8 cellular contexts compared by ENCODE assay signal in genomic region chrX:120244395-120244734, GRCh38. TPM values are rescaled to one million over a fixed set of nuclear protein-coding genes. Genes with fewer than 3 reads are reported as not detected.
DNase-seq lines count a peak whose midpoint lies in the region; ATAC-seq, FAIRE-seq and TF ChIP-seq lines count a peak whose summit lies in the region.

No MANE protein-coding gene starts in this region.

- H3K9ac ChIP-seq in kidney (ENCODE audit: low read length in 2 of 2), result peak overlapping the region; percentile 78 to 80

- peaks cover 14% of the 10 kb centered on the region for H3K4me1 Mint-ChIP-seq in CD14-positive monocyte
- peaks cover 27% of the 10 kb centered on the region for H3K4me1 Mint-ChIP-seq in activated naive CD8-positive, alpha-beta T cell (ENCODE audit: low read depth)

- peaks cover 0 to under 1% of the 10 kb centered on the region in 2 donors for H3K36me3 Mint-ChIP-seq in CD14-positive monocyte
- peaks cover under 1% of the 10 kb centered on the region for H3K36me3 Mint-ChIP-seq in activated naive CD8-positive, alpha-beta T cell

- H3K27me3 ChIP-seq in thymus (ENCODE audit: control insufficient read depth, insufficient read depth), result no peaks in the 10 kb centered on the region

- DNase-seq in CD14-positive monocyte (ENCODE audit: low spot score), result no peak
- no peak for DNase-seq in kidney
- DNase-seq in retina, result no peak
- no peak for DNase-seq in GOT3 (lab: John Stamatoyannopoulos, UW)

- H3K9me3 ChIP-seq in kidney (ENCODE audit: control insufficient read depth in 1 of 2, low read length in 2 of 2) (no peaks in the 10 kb centered on the region), thymus (ENCODE audit: control insufficient read depth) (no peaks in the 10 kb centered on the region)

- peaks cover 0 to 10% (median 0%) of the 10 kb centered on the region in 3 donors for H3K27me3 Mint-ChIP-seq in CD14-positive monocyte (ENCODE audit: low read depth in 3 of 3)
- H3K27me3 Mint-ChIP-seq in activated naive CD8-positive, alpha-beta T cell, result no peaks in the 10 kb centered on the region

- TF ChIP-seq CTCF in CD14-positive monocyte (IDR thresholded peaks at IDR 0.05), result no peak
- no peak for TF ChIP-seq CTCF in kidney (IDR thresholded peaks at IDR 0.05; ENCODE audit: borderline replicate concordance, extremely low read depth, insufficient read depth)

- peak overlapping the region; percentile 86 to 93 for H3K4me3 ChIP-seq in kidney (ENCODE audit: low read length in 2 of 2)
- peak overlapping the region; percentile 74 for H3K4me3 ChIP-seq in thymus (ENCODE audit: low read length)

- H3K27ac ChIP-seq in kidney (ENCODE audit: low read depth in 2 of 2, low read length in 2 of 2), result peak overlapping the region; percentile 74 to 77
- peak overlapping the region; percentile 70 for H3K27ac ChIP-seq in thymus (ENCODE audit: low read depth)

- H3K4me3 Mint-ChIP-seq in CD14-positive monocyte, result peak overlapping the region; percentile 94
- peak overlapping the region; percentile 99 for H3K4me3 Mint-ChIP-seq in activated naive CD8-positive, alpha-beta T cell

- no peaks in the 10 kb centered on the region for H3K4me1 ChIP-seq in kidney (ENCODE audit: control insufficient read depth in 1 of 2, insufficient read depth in 1 of 2, low read depth in 1 of 2, low read length in 2 of 2)
- H3K4me1 ChIP-seq in thymus (ENCODE audit: control insufficient read depth, insufficient read depth, low read length), result no peaks in the 10 kb centered on the region

- no peaks in the 10 kb centered on the region for H3K36me3 ChIP-seq in kidney (ENCODE audit: control insufficient read depth in 1 of 2, insufficient read depth in 2 of 2, low read length in 2 of 2)
- no peaks in the 10 kb centered on the region for H3K36me3 ChIP-seq in thymus (ENCODE audit: control insufficient read depth, insufficient read depth)

- peak; percentile 17 for ATAC-seq in HG02610 (IDR thresholded peaks at IDR 0.05; ENCODE audit: unreplicated experiment)
- no peak for ATAC-seq in HG03457 (IDR thresholded peaks at IDR 0.05; ENCODE audit: unreplicated experiment)

- H3K9me3 Mint-ChIP-seq in CD14-positive monocyte, result peaks cover 0 to 9% (median 0%) of the 10 kb centered on the region in 7 donors
- H3K9me3 Mint-ChIP-seq in activated naive CD8-positive, alpha-beta T cell (ENCODE audit: low read depth), result no peaks in the 10 kb centered on the region

- FAIRE-seq in kidney (lab: Jason Lieb, UNC), result no peak

- WGBS in thymus, result under 1% methylated on average over 16 of the region's 16 CpGs

- H3K27ac Mint-ChIP-seq in CD14-positive monocyte, result peak overlapping the region in 6 of 7 donors; percentile 64 to 95 (median 87)
- H3K27ac Mint-ChIP-seq in activated naive CD8-positive, alpha-beta T cell, result peak overlapping the region; percentile 92

- intact Hi-C loops in CD14-positive monocyte (cut with micrococcal nuclease) (no loop called here), kidney (cut with DNase I) (no loop called here)

RNA-seq across cellular contexts. Expression of gene ZBTB33, which starts 6.2 kb away (rescaled TPM):
- 10 to 100 TPM in 1 of 2 donors, 1 to 10 TPM in 1; 8.6 to 10.6 TPM for polyA plus RNA-seq in CD14-positive monocyte
- 13.0 TPM for total RNA-seq in kidney
- 4.4 TPM for polyA plus RNA-seq in kidney (ENCODE audit: insufficient read depth, low read depth, low replicate concordance)
- polyA plus RNA-seq in thymus, result 11.8 TPM
